Comparison of ENCODE assay signal across 1 cellular context in genomic region chr7:28623863-28624262, GRCh38.
TF ChIP-seq lines count a peak whose summit lies in the region.

No MANE protein-coding gene starts in this region.

TF ChIP-seq in GM12878, 131 proteins besides CTCF, POLR2A, EP300 and RAD21 (continued from another document):
- TF ChIP-seq MLLT1 (IDR thresholded peaks at IDR 0.05) (0 out of 2 replicates have a peak, but pooled peaks have one; percentile 6), ZBTB11 (CRISPR knock-in tag; IDR thresholded peaks at IDR 0.05) (no peak), E2F4 (IDR thresholded peaks at IDR 0.05; ENCODE audit: low read depth, low read length) (no peak), JUND (IDR thresholded peaks at IDR 0.05; ENCODE audit: low read depth, low read length) (no peak), SREBF1 (IDR thresholded peaks at IDR 0.05; ENCODE audit: low read length) (no peak), STAT1 (conservative IDR thresholded peaks at IDR 0.05) (no peak), CEBPB (IDR thresholded peaks at IDR 0.05; ENCODE audit: borderline replicate concordance in 1 of 2, low read depth in 2 of 2, low read length in 2 of 2) (no peak), RFX5 (IDR thresholded peaks at IDR 0.05; ENCODE audit: low read depth, low read length) (no peak), BHLHE40 (IDR thresholded peaks at IDR 0.05; ENCODE audit: borderline replicate concordance in 1 of 2, low read depth in 2 of 2, low read length in 1 of 2) (no peak), SMC3 (IDR thresholded peaks at IDR 0.05; ENCODE audit: borderline replicate concordance, low read length) (peak; percentile 53; the same call in 1 of the 2 replicates), BMI1 (IDR thresholded peaks at IDR 0.05; ENCODE audit: borderline replicate concordance) (no peak), CREB1 (IDR thresholded peaks at IDR 0.05; ENCODE audit: low read depth) (0 out of 2 replicates have a peak, but pooled peaks have one; percentile 32), PAX8 (IDR thresholded peaks at IDR 0.05) (no peak), IRF3 (IDR thresholded peaks at IDR 0.05) (no peak), CBX3 (IDR thresholded peaks at IDR 0.05; ENCODE audit: borderline replicate concordance, low read depth) (no peak), ZNF687 (IDR thresholded peaks at IDR 0.05) (peak; percentile 74), RB1 (IDR thresholded peaks at IDR 0.05; ENCODE audit: borderline replicate concordance) (no peak), ZNF592 (IDR thresholded peaks at IDR 0.05) (no peak)
